Comparison of ENCODE assay signal across 8 cellular contexts in genomic region chr4:169611991-169612868, GRCh38. TPM values are rescaled to one million over a fixed set of nuclear protein-coding genes. Genes with fewer than 3 reads are reported as not detected.
DNase-seq lines count a peak whose midpoint lies in the region; ATAC-seq and TF ChIP-seq lines count a peak whose summit lies in the region.

TSS of gene NEK1 (minus strand) at chr4:169612583. CDS start at chr4:169602630, 9,953 bp downstream.

- TF ChIP-seq CTCF in GM06990 (IDR thresholded peaks at IDR 0.05; ENCODE audit: insufficient read depth, low read length, poor library complexity, severe bottlenecking), result peak; percentile 5

- H3K9ac ChIP-seq in SK-N-MC (ENCODE audit: insufficient read length), result peak within 1 kb of the TSS; percentile 90

- CTCF ChIA-PET in activated naive CD4-positive, alpha-beta T cell treated with anti-CD3 and anti-CD28 coated beads, Interleukin-2, amount 10 ng/mL, durations not matched to agents 7 days and 5 days (lab: Charles Lee), result interaction anchor here (1.0 to 1.9 kb wide), 10 partner anchors 47 to 602 kb away, joined by 3 to 10 read pairs (median 4); partner anchors contain the start of gene CBR4

- H3K27me3 Mint-ChIP-seq in activated naive CD4-positive, alpha-beta T cell treated with anti-CD3 and anti-CD28 coated beads, Interleukin-2, amount 10 ng/mL, durations not matched to agents 7 days and 5 days, result no peaks in the 10 kb centered on the region

- H3K9me3 Mint-ChIP-seq in activated naive CD4-positive, alpha-beta T cell treated with anti-CD3 and anti-CD28 coated beads, Interleukin-2, amount 10 ng/mL, durations not matched to agents 7 days and 5 days, result no peaks in the 10 kb centered on the region

- H3K27me3 ChIP-seq in GM06990 (replicated peaks; ENCODE audit: control insufficient read depth, insufficient read depth, low read length), result no peaks in the 10 kb centered on the region

- ATAC-seq in HG02571 (IDR thresholded peaks at IDR 0.05; ENCODE audit: unreplicated experiment), result peak; percentile 97

- no peaks in the 10 kb centered on the region for H3K9me3 ChIP-seq in SK-N-MC (ENCODE audit: low read depth, low read length)

- peak within 1 kb of the TSS; percentile 89 for H3K4me3 Mint-ChIP-seq in activated naive CD4-positive, alpha-beta T cell treated with anti-CD3 and anti-CD28 coated beads, Interleukin-2, amount 10 ng/mL, durations not matched to agents 7 days and 5 days

- H3K36me3 ChIP-seq in GM06990 (ENCODE audit: control insufficient read depth, insufficient read depth, low read length), result no peaks in the 10 kb centered on the region
- peaks cover 12% of the 10 kb centered on the region for H3K36me3 ChIP-seq in SK-N-MC (ENCODE audit: insufficient read depth, low read length)

- H3K4me1 Mint-ChIP-seq in activated naive CD4-positive, alpha-beta T cell treated with anti-CD3 and anti-CD28 coated beads, Interleukin-2, amount 10 ng/mL, durations not matched to agents 7 days and 5 days, result peaks cover 44% of the 10 kb centered on the region

- H3K36me3 Mint-ChIP-seq in activated naive CD4-positive, alpha-beta T cell treated with anti-CD3 and anti-CD28 coated beads, Interleukin-2, amount 10 ng/mL, durations not matched to agents 7 days and 5 days, result peaks cover 9% of the 10 kb centered on the region

- H3K27ac ChIP-seq in SK-N-MC (peak within 1 kb of the TSS; percentile 72), temporal lobe (ENCODE audit: low read depth, low read length) (peak within 1 kb of the TSS; percentile 59)

- peak within 1 kb of the TSS; percentile 97 for H3K27ac Mint-ChIP-seq in activated naive CD4-positive, alpha-beta T cell treated with anti-CD3 and anti-CD28 coated beads, Interleukin-2, amount 10 ng/mL, durations not matched to agents 7 days and 5 days

- DNase-seq in GM06990 (ENCODE audit: extremely low read depth, insufficient read length) (peak; percentile 93), NCI-H1048 (lab: John Stamatoyannopoulos, UW) (peak; percentile 75), SK-N-MC (ENCODE audit: low read depth, low spot score) (no peak), glomerular endothelial cell (ENCODE audit: extremely low read depth, low read depth, low spot score) (peak; percentile 22), occipital lobe (lab: John Stamatoyannopoulos, UW) (peak; percentile 89)
- peak; percentile 92 for DNase-seq in activated naive CD4-positive, alpha-beta T cell treated with anti-CD3 and anti-CD28 coated beads, Interleukin-2, amount 10 ng/mL, durations not matched to agents 7 days and 5 days

- peak within 1 kb of the TSS; percentile 100 for H3K4me3 ChIP-seq in GM06990 (replicated peaks; ENCODE audit: low read depth, low read length)
- peak within 1 kb of the TSS; percentile 99 for H3K4me3 ChIP-seq in SK-N-MC

RNA-seq across cellular contexts. Expression of gene NEK1, which starts in this region (rescaled TPM):
- total RNA-seq in glomerular endothelial cell (9.9 and 10.2 TPM in 2 replicates), occipital lobe (31.5 TPM), temporal lobe (24.8 TPM)
